ENCODE assay signal across 19 cellular contexts in genomic region chr7:23242321-23242720, GRCh38. TPM values are rescaled to one million over a fixed set of nuclear protein-coding genes. Genes with fewer than 3 reads are reported as not detected.
DNase-seq lines count a peak whose midpoint lies in the region; ATAC-seq and TF ChIP-seq lines count a peak whose summit lies in the region.
"Had no signal": no experiment of that assay in that cellular context is flagged by ENCODE, and none has a peak within 500 bp of the region (broad histone marks: within the 10 kb centered on the region; RNA-seq: fewer than 3 reads in every experiment).

No MANE protein-coding gene starts in this region.

- H3K4me1 Mint-ChIP-seq in HFFc6 (ENCODE audit: low read depth) (peaks cover 40% of the 10 kb centered on the region), T-helper 17 cell (no peaks in the 10 kb centered on the region)

- no peaks in the 10 kb centered on the region for H3K36me3 ChIP-seq in left ventricle myocardium inferior
- H3K36me3 ChIP-seq: heart right ventricle, upper lobe of left lung had no signal

- H3K9me3 ChIP-seq in left ventricle myocardium inferior (replicated peaks) (no peaks in the 10 kb centered on the region), T-helper 17 cell (ENCODE audit: control insufficient read depth, low read length, poor library complexity, severe bottlenecking) (no peaks in the 10 kb centered on the region)
- H3K9me3 ChIP-seq: heart right ventricle, upper lobe of left lung had no signal

- CTCF ChIA-PET in RWPE1 (lab: Yijun Ruan, JAX), result interaction anchor here (0.6 kb wide), 1 partner anchor 124 kb away, joined by 5 read pairs; no protein-coding TSS in a partner anchor

- no peak for DNase-seq in left ventricle myocardium inferior
- DNase-seq in Right ventricle myocardium inferior (ENCODE audit: missing footprints), result no peak
- peak; percentile 24 for DNase-seq in RWPE1 (ENCODE audit: low spot score)
- DNase-seq in foreskin keratinocyte, result peak; percentile 93 to 94
- DNase-seq in HFFc6, result no peak
- no peak for DNase-seq in T-helper 17 cell
- DNase-seq in dorsolateral prefrontal cortex, result no peak
- DNase-seq: ACHN; activated CD8-positive, alpha-beta T cell treated with anti-CD3 and anti-CD28 coated beads, Interleukin-2, amount 10 ng/mL, durations not matched to agents 7 days and 5 days; CD4-positive, alpha-beta memory T cell; heart right ventricle; kidney; NCI-H1436 treated with DMSO at 0.1 percent for 48 hours; NCI-H226; stimulated activated naive CD4-positive, alpha-beta T cell; upper lobe of left lung had no signal

- peaks cover 6% of the 10 kb centered on the region for H3K27me3 ChIP-seq in left ventricle myocardium inferior (ENCODE audit: low read depth)
- no peaks in the 10 kb centered on the region for H3K27me3 ChIP-seq in foreskin keratinocyte
- H3K27me3 ChIP-seq in dorsolateral prefrontal cortex, result peaks cover 0 to 10% (median 0%) of the 10 kb centered on the region in 45 donors
- H3K27me3 ChIP-seq: upper lobe of left lung had no signal

- H3K4me3 ChIP-seq in left ventricle myocardium inferior (no peak overlapping the region), dorsolateral prefrontal cortex (no peak overlapping the region)
- H3K4me3 ChIP-seq: heart right ventricle, SK-N-MC, upper lobe of left lung had no signal

- intact Hi-C loops in left ventricle myocardium inferior (cut with micrococcal nuclease) (no loop called here), Right ventricle myocardium inferior (cut with DNase I) (no loop called here), dorsolateral prefrontal cortex (cut with DNase I) (no loop called here)

- peaks cover 37% of the 10 kb centered on the region for H3K4me1 ChIP-seq in left ventricle myocardium inferior
- peaks cover 15% of the 10 kb centered on the region for H3K4me1 ChIP-seq in foreskin keratinocyte
- H3K4me1 ChIP-seq: upper lobe of left lung had no signal

- no peaks in the 10 kb centered on the region for H3K9me3 Mint-ChIP-seq in HFFc6
- H3K9me3 Mint-ChIP-seq: CD4-positive, alpha-beta memory T cell had no signal

- H3K27ac ChIP-seq in left ventricle myocardium inferior (replicated peaks) (peak overlapping the region; percentile 73), RWPE1 (no peak overlapping the region), foreskin keratinocyte (no peak overlapping the region), dorsolateral prefrontal cortex (no peak overlapping the region)
- H3K27ac ChIP-seq: KMS-11, SK-N-MC, upper lobe of left lung had no signal

- no peak for ATAC-seq in Right ventricle myocardium inferior
- peak; percentile 86 for ATAC-seq in foreskin keratinocyte
- no peak for ATAC-seq in HG02938 (IDR thresholded peaks at IDR 0.05; ENCODE audit: unreplicated experiment)
- no peak for ATAC-seq in T-helper 17 cell
- ATAC-seq: activated CD8-positive, alpha-beta T cell treated with anti-CD3 and anti-CD28 coated beads, Interleukin-2, amount 10 ng/mL, durations not matched to agents 7 days and 5 days had no signal

- H3K4me3 Mint-ChIP-seq in HFFc6, result no peak overlapping the region
- H3K4me3 Mint-ChIP-seq in T-helper 17 cell, result no peak overlapping the region
- H3K4me3 Mint-ChIP-seq: activated CD8-positive, alpha-beta T cell treated with anti-CD3 and anti-CD28 coated beads, Interleukin-2, amount 10 ng/mL, durations not matched to agents 7 days and 5 days; CD4-positive, alpha-beta memory T cell had no signal

- H3K27me3 Mint-ChIP-seq in HFFc6 (ENCODE audit: insufficient read depth) (no peaks in the 10 kb centered on the region), T-helper 17 cell (peaks cover 51% of the 10 kb centered on the region)

- H3K36me3 Mint-ChIP-seq in HFFc6 (ENCODE audit: low read depth) (no peaks in the 10 kb centered on the region), T-helper 17 cell (ENCODE audit: low read depth) (peaks cover 2% of the 10 kb centered on the region)

- POLR2A ChIA-PET in RWPE1 (lab: Yijun Ruan, JAX; ENCODE audit: low non-redundant PET), result no interaction called here

- no peak for TF ChIP-seq CTCF in left ventricle myocardium inferior (IDR thresholded peaks at IDR 0.05; ENCODE audit: borderline replicate concordance)
- TF ChIP-seq CTCF in RWPE1 (conservative IDR thresholded peaks at IDR 0.05; ENCODE audit: low read depth), result no peak
- TF ChIP-seq CTCF in foreskin keratinocyte (conservative IDR thresholded peaks at IDR 0.05), result no peak
- TF ChIP-seq CTCF in HFFc6 (IDR thresholded peaks at IDR 0.05), result no peak
- no peak for TF ChIP-seq CTCF in dorsolateral prefrontal cortex (IDR thresholded peaks at IDR 0.05 in 54 of 56, conservative IDR thresholded peaks at IDR 0.05 in 2 of 56; ENCODE audit: low read depth in 1 of 56, partially characterized antibody in 56 of 56)

- no peak overlapping the region for H3K27ac Mint-ChIP-seq in HFFc6
- no peak overlapping the region for H3K27ac Mint-ChIP-seq in T-helper 17 cell
- H3K27ac Mint-ChIP-seq: activated CD8-positive, alpha-beta T cell treated with anti-CD3 and anti-CD28 coated beads, Interleukin-2, amount 10 ng/mL, durations not matched to agents 7 days and 5 days; CD4-positive, alpha-beta memory T cell had no signal

RNA-seq across cellular contexts. Expression of gene GPNMB, which starts 4.3 kb away (rescaled TPM):
- total RNA-seq in left ventricle myocardium inferior, result 288 TPM
- 234 TPM for total RNA-seq in Right ventricle myocardium inferior
- total RNA-seq in foreskin keratinocyte, result 15.1 and 19.0 TPM in 2 replicates
- polyA plus RNA-seq in foreskin keratinocyte, result 10.2 and 10.9 TPM in 2 replicates
- total RNA-seq in HFFc6 (2021; fragmentation: NEBNext Ultra II Directional; extraction: Animal tissue kit (Norgen Biotek cat#: 25700)), result 10 to 100 TPM; 19.3 to 48.8 (median 44.1) TPM
- total RNA-seq in T-helper 17 cell, result not detected
- total RNA-seq in dorsolateral prefrontal cortex, result 10 to 100 TPM in 110 of 120 experiments, 1 to 10 TPM in 10; 4.8 to 56.9 (median 24.2) TPM
- polyA plus RNA-seq: CD4-positive, alpha-beta memory T cell had no signal

RNA-seq across cellular contexts. Expression of gene MALSU1, which starts 56.8 kb away (rescaled TPM):
- total RNA-seq in left ventricle myocardium inferior (85.9 TPM), Right ventricle myocardium inferior (119 TPM), foreskin keratinocyte (68.2 and 70.6 TPM in 2 replicates), T-helper 17 cell (10 to 100 TPM; 26.2 to 30.5 TPM), dorsolateral prefrontal cortex (10 to 100 TPM; 27.0 to 68.5 (median 47.7) TPM)
- polyA plus RNA-seq in foreskin keratinocyte, result 91.0 and 96.9 TPM in 2 replicates
- total RNA-seq in HFFc6 (2021; fragmentation: NEBNext Ultra II Directional; extraction: Animal tissue kit (Norgen Biotek cat#: 25700)), result 10 to 100 TPM; 74.3 to 87.8 (median 79.6) TPM

Comparison
In these comparisons a context has a peak if more than half of its experiments do, and no peak if none do; other contexts are left out.
1. DNase-seq: peak in RWPE1 (single experiment) and foreskin keratinocyte (2 of 2); none in left ventricle myocardium inferior (single experiment), Right ventricle myocardium inferior (single experiment), HFFc6 (single experiment), T-helper 17 cell (0 of 3) and dorsolateral prefrontal cortex (0 of 10).
2. RNA of gene GPNMB, which starts 4.3 kb away (total RNA-seq): 288 TPM in left ventricle myocardium inferior (single experiment), 234 TPM in Right ventricle myocardium inferior (single experiment), 19.3 to 48.8 TPM in HFFc6, 4.8 to 56.9 TPM in dorsolateral prefrontal cortex and 15.1 to 19.0 TPM in foreskin keratinocyte; not detected in T-helper 17 cell; every median in the first group is over 4 times any median in the second.